ENCODE assay signal across 1 cellular context in the genomic region with DNA sequence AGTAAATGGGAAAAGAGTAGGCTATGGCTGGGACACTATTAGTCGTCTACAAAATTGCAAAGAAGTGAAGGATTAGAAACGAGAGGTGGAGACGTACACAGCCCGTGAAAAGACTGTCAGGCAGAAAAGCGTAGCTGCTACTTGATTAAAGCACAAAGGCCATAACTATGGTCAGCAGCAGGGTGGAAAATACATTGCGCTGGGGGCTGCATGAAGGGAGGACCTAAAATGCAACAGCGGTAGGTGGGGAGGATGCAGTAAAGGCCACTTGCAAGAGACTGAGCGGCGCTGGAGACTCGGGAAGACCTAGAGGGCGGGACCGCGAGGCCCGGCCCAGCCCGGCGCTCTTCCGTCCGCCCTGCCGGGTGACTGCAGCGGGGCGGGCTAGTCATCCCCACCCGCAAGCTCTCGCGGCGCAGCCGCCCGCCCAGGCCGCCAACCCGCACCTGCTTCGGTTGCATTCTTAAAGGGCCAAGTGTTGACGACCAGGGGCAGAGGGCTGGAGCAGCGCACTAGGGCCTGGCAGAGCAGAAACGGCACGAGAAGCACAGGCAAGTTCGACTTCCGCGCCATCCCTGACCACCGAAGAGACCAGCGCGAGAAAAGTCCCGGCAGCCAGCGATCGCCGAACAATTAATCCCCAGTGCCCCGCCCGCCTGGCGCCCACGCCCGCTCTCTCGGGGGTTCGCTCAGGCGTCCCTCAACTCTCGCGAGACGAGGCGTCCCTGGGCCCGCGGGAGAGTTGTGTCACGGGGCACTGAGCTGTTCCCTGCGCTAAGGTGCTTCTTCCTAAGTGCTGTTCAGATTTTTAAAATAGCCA.
TF ChIP-seq lines count a peak whose summit lies in the region.

A gene (minus strand): TSS at position 635 of the 820 bp plus-strand sequence. CDS start 62 bp downstream, at position 573.

TF ChIP-seq in HepG2, 621 proteins besides CTCF, POLR2A, EP300 and RAD21 (continued from another document and continues in another):
- TF ChIP-seq NAIF1 (CRISPR knock-in tag; IDR thresholded peaks at IDR 0.05; ENCODE audit: borderline replicate concordance) (peak; percentile 88), TBX3 (IDR thresholded peaks at IDR 0.05; ENCODE audit: borderline replicate concordance) (0 out of 2 replicates have a peak, but pooled peaks have one; percentile 35), PHF5A (CRISPR knock-in tag; IDR thresholded peaks at IDR 0.05; ENCODE audit: low read depth, unreplicated experiment) (no peak), ZNF383 (CRISPR knock-in tag; IDR thresholded peaks at IDR 0.05; ENCODE audit: borderline replicate concordance) (no peak), ZNF788 (CRISPR knock-in tag; IDR thresholded peaks at IDR 0.05; ENCODE audit: borderline replicate concordance) (peak; percentile 73; the same call in 1 of the 2 replicates), SYNCRIP (IDR thresholded peaks at IDR 0.05; ENCODE audit: insufficient read depth, low read depth, low read length) (no peak), MZF1 (CRISPR knock-in tag; IDR thresholded peaks at IDR 0.05; ENCODE audit: borderline replicate concordance) (0 out of 2 replicates have a peak, but pooled peaks have one; percentile 77), STAT5B (CRISPR knock-in tag; IDR thresholded peaks at IDR 0.05) (no peak), MYC (CRISPR knock-in tag; IDR thresholded peaks at IDR 0.05; ENCODE audit: borderline replicate concordance) (peak; percentile 67; the same call in 1 of the 2 replicates), ZSCAN9 (CRISPR knock-in tag; IDR thresholded peaks at IDR 0.05; ENCODE audit: borderline replicate concordance) (no peak), ZNF563 (CRISPR knock-in tag; IDR thresholded peaks at IDR 0.05) (peak; percentile 46; the same call in 1 of the 2 replicates), NONO (IDR thresholded peaks at IDR 0.05) (no peak), NONO (CRISPR knock-in tag; conservative IDR thresholded peaks at IDR 0.05) (peak; percentile 87), SKI (IDR thresholded peaks at IDR 0.05; ENCODE audit: partially characterized antibody) (peak; percentile 34), HNRNPL (IDR thresholded peaks at IDR 0.05; ENCODE audit: low read depth, low read length) (peak; percentile 63), ZFP82 (CRISPR knock-in tag; IDR thresholded peaks at IDR 0.05; ENCODE audit: borderline replicate concordance) (peak; percentile 69; the same call in 1 of the 2 replicates), HDAC2 (CRISPR knock-in tag; IDR thresholded peaks at IDR 0.05) (peak; percentile 64), DPF2 (CRISPR knock-in tag; IDR thresholded peaks at IDR 0.05; ENCODE audit: borderline replicate concordance, low read depth) (no peak)
- TF ChIP-seq, protein P1, sequence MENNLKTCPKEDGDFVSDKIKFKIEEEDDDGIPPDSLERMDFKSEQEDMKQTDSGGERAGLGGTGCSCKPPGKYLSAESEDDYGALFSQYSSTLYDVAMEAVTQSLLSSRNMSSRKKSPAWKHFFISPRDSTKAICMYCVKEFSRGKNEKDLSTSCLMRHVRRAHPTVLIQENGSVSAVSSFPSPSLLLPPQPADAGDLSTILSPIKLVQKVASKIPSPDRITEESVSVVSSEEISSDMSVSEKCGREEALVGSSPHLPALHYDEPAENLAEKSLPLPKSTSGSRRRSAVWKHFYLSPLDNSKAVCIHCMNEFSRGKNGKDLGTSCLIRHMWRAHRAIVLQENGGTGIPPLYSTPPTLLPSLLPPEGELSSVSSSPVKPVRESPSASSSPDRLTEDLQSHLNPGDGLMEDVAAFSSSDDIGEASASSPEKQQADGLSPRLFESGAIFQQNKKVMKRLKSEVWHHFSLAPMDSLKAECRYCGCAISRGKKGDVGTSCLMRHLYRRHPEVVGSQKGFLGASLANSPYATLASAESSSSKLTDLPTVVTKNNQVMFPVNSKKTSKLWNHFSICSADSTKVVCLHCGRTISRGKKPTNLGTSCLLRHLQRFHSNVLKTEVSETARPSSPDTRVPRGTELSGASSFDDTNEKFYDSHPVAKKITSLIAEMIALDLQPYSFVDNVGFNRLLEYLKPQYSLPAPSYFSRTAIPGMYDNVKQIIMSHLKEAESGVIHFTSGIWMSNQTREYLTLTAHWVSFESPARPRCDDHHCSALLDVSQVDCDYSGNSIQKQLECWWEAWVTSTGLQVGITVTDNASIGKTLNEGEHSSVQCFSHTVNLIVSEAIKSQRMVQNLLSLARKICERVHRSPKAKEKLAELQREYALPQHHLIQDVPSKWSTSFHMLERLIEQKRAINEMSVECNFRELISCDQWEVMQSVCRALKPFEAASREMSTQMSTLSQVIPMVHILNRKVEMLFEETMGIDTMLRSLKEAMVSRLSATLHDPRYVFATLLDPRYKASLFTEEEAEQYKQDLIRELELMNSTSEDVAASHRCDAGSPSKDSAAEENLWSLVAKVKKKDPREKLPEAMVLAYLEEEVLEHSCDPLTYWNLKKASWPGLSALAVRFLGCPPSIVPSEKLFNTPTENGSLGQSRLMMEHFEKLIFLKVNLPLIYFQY (CRISPR knock-in tag; IDR thresholded peaks at IDR 0.05; ENCODE audit: borderline replicate concordance) = peak; percentile 62
- TF ChIP-seq, protein P2, sequence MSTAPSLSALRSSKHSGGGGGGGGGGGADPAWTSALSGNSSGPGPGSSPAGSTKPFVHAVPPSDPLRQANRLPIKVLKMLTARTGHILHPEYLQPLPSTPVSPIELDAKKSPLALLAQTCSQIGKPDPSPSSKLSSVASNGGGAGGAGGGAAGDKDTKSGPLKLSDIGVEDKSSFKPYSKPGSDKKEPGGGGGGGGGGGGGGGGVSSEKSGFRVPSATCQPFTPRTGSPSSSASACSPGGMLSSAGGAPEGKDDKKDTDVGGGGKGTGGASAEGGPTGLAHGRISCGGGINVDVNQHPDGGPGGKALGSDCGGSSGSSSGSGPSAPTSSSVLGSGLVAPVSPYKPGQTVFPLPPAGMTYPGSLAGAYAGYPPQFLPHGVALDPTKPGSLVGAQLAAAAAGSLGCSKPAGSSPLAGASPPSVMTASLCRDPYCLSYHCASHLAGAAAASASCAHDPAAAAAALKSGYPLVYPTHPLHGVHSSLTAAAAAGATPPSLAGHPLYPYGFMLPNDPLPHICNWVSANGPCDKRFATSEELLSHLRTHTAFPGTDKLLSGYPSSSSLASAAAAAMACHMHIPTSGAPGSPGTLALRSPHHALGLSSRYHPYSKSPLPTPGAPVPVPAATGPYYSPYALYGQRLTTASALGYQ (CRISPR knock-in tag; IDR thresholded peaks at IDR 0.05) = no peak
- TF ChIP-seq, protein P3, sequence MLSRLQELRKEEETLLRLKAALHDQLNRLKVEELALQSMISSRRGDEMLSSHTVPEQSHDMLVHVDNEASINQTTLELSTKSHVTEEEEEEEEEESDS (CRISPR knock-in tag; IDR thresholded peaks at IDR 0.05; ENCODE audit: borderline replicate concordance) = 0 out of 2 replicates have a peak, but pooled peaks have one; percentile 30
- TF ChIP-seq, protein P4, sequence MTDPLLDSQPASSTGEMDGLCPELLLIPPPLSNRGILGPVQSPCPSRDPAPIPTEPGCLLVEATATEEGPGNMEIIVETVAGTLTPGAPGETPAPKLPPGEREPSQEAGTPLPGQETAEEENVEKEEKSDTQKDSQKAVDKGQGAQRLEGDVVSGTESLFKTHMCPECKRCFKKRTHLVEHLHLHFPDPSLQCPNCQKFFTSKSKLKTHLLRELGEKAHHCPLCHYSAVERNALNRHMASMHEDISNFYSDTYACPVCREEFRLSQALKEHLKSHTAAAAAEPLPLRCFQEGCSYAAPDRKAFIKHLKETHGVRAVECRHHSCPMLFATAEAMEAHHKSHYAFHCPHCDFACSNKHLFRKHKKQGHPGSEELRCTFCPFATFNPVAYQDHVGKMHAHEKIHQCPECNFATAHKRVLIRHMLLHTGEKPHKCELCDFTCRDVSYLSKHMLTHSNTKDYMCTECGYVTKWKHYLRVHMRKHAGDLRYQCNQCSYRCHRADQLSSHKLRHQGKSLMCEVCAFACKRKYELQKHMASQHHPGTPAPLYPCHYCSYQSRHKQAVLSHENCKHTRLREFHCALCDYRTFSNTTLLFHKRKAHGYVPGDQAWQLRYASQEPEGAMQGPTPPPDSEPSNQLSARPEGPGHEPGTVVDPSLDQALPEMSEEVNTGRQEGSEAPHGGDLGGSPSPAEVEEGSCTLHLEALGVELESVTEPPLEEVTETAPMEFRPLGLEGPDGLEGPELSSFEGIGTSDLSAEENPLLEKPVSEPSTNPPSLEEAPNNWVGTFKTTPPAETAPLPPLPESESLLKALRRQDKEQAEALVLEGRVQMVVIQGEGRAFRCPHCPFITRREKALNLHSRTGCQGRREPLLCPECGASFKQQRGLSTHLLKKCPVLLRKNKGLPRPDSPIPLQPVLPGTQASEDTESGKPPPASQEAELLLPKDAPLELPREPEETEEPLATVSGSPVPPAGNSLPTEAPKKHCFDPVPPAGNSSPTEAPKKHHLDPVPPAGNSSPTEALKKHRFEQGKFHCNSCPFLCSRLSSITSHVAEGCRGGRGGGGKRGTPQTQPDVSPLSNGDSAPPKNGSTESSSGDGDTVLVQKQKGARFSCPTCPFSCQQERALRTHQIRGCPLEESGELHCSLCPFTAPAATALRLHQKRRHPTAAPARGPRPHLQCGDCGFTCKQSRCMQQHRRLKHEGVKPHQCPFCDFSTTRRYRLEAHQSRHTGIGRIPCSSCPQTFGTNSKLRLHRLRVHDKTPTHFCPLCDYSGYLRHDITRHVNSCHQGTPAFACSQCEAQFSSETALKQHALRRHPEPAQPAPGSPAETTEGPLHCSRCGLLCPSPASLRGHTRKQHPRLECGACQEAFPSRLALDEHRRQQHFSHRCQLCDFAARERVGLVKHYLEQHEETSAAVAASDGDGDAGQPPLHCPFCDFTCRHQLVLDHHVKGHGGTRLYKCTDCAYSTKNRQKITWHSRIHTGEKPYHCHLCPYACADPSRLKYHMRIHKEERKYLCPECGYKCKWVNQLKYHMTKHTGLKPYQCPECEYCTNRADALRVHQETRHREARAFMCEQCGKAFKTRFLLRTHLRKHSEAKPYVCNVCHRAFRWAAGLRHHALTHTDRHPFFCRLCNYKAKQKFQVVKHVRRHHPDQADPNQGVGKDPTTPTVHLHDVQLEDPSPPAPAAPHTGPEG (CRISPR knock-in tag; IDR thresholded peaks at IDR 0.05) = 0 out of 2 replicates have a peak, but pooled peaks have one; percentile 30
- TF ChIP-seq, protein P5, sequence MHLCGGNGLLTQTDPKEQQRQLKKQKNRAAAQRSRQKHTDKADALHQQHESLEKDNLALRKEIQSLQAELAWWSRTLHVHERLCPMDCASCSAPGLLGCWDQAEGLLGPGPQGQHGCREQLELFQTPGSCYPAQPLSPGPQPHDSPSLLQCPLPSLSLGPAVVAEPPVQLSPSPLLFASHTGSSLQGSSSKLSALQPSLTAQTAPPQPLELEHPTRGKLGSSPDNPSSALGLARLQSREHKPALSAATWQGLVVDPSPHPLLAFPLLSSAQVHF (CRISPR knock-in tag; IDR thresholded peaks at IDR 0.05) = 0 out of 2 replicates have a peak, but pooled peaks have one; percentile 40
- TF ChIP-seq, protein P6, sequence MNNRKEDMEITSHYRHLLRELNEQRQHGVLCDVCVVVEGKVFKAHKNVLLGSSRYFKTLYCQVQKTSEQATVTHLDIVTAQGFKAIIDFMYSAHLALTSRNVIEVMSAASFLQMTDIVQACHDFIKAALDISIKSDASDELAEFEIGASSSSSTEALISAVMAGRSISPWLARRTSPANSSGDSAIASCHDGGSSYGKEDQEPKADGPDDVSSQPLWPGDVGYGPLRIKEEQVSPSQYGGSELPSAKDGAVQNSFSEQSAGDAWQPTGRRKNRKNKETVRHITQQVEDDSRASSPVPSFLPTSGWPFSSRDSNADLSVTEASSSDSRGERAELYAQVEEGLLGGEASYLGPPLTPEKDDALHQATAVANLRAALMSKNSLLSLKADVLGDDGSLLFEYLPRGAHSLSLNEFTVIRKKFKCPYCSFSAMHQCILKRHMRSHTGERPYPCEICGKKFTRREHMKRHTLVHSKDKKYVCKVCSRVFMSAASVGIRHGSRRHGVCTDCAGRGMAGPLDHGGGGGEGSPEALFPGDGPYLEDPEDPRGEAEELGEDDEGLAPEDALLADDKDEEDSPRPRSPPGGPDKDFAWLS (CRISPR knock-in tag; IDR thresholded peaks at IDR 0.05; ENCODE audit: borderline replicate concordance) = no peak; the same call in 1 of the 2 replicates
- TF ChIP-seq, protein P7, sequence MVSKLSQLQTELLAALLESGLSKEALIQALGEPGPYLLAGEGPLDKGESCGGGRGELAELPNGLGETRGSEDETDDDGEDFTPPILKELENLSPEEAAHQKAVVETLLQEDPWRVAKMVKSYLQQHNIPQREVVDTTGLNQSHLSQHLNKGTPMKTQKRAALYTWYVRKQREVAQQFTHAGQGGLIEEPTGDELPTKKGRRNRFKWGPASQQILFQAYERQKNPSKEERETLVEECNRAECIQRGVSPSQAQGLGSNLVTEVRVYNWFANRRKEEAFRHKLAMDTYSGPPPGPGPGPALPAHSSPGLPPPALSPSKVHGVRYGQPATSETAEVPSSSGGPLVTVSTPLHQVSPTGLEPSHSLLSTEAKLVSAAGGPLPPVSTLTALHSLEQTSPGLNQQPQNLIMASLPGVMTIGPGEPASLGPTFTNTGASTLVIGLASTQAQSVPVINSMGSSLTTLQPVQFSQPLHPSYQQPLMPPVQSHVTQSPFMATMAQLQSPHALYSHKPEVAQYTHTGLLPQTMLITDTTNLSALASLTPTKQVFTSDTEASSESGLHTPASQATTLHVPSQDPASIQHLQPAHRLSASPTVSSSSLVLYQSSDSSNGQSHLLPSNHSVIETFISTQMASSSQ (IDR thresholded peaks at IDR 0.05; ENCODE audit: low read depth) = no peak
- TF ChIP-seq, protein P7 (CRISPR knock-in tag; IDR thresholded peaks at IDR 0.05; ENCODE audit: borderline replicate concordance) = peak; percentile 68; the same call in 1 of the 2 replicates
